ENCODE assay signal across 1 cellular context in the genomic region with DNA sequence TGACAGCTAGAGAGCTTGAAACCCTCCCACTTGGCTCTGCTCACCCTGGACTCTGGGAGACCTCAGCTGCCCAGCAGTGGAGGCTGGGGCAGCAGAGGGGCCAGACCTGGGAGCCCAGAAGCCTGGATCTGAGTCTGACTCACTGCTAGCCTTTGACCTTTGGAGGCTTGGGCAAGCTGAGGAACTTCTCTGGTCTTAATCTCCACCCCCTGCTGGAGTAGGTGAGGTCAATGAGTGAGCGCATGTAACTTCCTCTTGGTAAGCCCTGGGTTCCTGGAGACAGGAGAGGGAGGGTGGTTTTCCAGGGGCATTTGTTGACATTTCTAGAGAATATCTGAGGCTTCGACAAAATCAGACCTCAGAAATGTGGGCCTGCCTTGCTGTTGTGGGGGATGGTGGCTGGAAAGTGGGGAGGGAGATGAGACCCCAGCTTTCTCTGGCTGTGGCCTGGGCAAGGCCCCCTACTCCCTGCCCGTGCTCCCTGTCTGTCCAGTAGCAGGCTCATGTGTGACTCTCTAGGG.
TF ChIP-seq lines count a peak whose summit lies in the region.

No MANE protein-coding gene starts in this region.

TF ChIP-seq in HepG2, 621 proteins besides CTCF, POLR2A, EP300 and RAD21 (continued from another document):
- no peak for TF ChIP-seq NRL (CRISPR knock-in tag; IDR thresholded peaks at IDR 0.05; ENCODE audit: borderline replicate concordance)
- TF ChIP-seq, protein P1, sequence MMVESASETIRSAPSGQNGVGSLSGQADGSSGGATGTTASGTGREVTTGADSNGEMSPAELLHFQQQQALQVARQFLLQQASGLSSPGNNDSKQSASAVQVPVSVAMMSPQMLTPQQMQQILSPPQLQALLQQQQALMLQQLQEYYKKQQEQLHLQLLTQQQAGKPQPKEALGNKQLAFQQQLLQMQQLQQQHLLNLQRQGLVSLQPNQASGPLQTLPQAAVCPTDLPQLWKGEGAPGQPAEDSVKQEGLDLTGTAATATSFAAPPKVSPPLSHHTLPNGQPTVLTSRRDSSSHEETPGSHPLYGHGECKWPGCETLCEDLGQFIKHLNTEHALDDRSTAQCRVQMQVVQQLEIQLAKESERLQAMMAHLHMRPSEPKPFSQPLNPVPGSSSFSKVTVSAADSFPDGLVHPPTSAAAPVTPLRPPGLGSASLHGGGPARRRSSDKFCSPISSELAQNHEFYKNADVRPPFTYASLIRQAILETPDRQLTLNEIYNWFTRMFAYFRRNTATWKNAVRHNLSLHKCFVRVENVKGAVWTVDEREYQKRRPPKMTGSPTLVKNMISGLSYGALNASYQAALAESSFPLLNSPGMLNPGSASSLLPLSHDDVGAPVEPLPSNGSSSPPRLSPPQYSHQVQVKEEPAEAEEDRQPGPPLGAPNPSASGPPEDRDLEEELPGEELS (CRISPR knock-in tag; IDR thresholded peaks at IDR 0.05), result 0 out of 2 replicates have a peak, but pooled peaks have one; percentile 17
- TF ChIP-seq, protein P2, sequence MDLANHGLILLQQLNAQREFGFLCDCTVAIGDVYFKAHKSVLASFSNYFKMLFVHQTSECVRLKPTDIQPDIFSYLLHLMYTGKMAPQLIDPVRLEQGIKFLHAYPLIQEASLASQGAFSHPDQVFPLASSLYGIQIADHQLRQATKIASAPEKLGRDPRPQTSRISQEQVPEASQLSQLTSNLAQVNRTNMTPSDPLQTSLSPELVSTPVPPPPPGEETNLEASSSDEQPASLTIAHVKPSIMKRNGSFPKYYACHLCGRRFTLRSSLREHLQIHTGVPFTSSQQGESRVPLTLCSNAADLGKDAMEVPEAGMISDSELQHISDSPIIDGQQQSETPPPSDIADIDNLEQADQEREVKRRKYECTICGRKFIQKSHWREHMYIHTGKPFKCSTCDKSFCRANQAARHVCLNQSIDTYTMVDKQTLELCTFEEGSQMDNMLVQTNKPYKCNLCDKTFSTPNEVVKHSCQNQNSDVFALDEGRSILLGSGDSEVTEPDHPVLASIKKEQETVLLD (CRISPR knock-in tag; IDR thresholded peaks at IDR 0.05; ENCODE audit: low read depth), result no peak
- TF ChIP-seq IRX3 (CRISPR knock-in tag; IDR thresholded peaks at IDR 0.05; ENCODE audit: borderline replicate concordance, low read depth), result no peak
- 0 out of 2 replicates have a peak, but pooled peaks have one; percentile 13 for TF ChIP-seq MAZ (IDR thresholded peaks at IDR 0.05; ENCODE audit: borderline replicate concordance, low read depth, low read length)
- TF ChIP-seq MAZ (CRISPR knock-in tag; IDR thresholded peaks at IDR 0.05; ENCODE audit: low read depth), result no peak
- no peak for TF ChIP-seq MED1 (CRISPR knock-in tag; IDR thresholded peaks at IDR 0.05)
- TF ChIP-seq, protein P3, sequence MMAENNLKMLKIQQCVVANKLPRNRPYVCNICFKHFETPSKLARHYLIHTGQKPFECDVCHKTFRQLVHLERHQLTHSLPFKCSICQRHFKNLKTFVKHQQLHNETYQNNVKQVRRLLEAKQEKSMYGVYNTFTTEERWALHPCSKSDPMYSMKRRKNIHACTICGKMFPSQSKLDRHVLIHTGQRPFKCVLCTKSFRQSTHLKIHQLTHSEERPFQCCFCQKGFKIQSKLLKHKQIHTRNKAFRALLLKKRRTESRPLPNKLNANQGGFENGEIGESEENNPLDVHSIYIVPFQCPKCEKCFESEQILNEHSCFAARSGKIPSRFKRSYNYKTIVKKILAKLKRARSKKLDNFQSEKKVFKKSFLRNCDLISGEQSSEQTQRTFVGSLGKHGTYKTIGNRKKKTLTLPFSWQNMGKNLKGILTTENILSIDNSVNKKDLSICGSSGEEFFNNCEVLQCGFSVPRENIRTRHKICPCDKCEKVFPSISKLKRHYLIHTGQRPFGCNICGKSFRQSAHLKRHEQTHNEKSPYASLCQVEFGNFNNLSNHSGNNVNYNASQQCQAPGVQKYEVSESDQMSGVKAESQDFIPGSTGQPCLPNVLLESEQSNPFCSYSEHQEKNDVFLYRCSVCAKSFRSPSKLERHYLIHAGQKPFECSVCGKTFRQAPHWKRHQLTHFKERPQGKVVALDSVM (CRISPR knock-in tag; IDR thresholded peaks at IDR 0.05), result no peak
- TF ChIP-seq FOSL2 (CRISPR knock-in tag; IDR thresholded peaks at IDR 0.05), result peak; percentile 92
- peak; percentile 41; the same call in 1 of the 2 replicates for TF ChIP-seq NCOR1 (IDR thresholded peaks at IDR 0.05; ENCODE audit: borderline replicate concordance, low read length)
- TF ChIP-seq, protein P4, sequence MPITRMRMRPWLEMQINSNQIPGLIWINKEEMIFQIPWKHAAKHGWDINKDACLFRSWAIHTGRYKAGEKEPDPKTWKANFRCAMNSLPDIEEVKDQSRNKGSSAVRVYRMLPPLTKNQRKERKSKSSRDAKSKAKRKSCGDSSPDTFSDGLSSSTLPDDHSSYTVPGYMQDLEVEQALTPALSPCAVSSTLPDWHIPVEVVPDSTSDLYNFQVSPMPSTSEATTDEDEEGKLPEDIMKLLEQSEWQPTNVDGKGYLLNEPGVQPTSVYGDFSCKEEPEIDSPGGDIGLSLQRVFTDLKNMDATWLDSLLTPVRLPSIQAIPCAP (CRISPR knock-in tag; IDR thresholded peaks at IDR 0.05; ENCODE audit: low read depth), result no peak
- TF ChIP-seq PHB2 (IDR thresholded peaks at IDR 0.05; ENCODE audit: partially characterized antibody), result no peak
- 0 out of 2 replicates have a peak, but pooled peaks have one; percentile 23 for TF ChIP-seq PPARG (CRISPR knock-in tag; conservative IDR thresholded peaks at IDR 0.05)
- TF ChIP-seq, protein P5, sequence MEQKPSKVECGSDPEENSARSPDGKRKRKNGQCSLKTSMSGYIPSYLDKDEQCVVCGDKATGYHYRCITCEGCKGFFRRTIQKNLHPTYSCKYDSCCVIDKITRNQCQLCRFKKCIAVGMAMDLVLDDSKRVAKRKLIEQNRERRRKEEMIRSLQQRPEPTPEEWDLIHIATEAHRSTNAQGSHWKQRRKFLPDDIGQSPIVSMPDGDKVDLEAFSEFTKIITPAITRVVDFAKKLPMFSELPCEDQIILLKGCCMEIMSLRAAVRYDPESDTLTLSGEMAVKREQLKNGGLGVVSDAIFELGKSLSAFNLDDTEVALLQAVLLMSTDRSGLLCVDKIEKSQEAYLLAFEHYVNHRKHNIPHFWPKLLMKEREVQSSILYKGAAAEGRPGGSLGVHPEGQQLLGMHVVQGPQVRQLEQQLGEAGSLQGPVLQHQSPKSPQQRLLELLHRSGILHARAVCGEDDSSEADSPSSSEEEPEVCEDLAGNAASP (CRISPR knock-in tag; IDR thresholded peaks at IDR 0.05; ENCODE audit: borderline replicate concordance), result peak; percentile 44; the same call in 1 of the 2 replicates
- peak; percentile 94 for TF ChIP-seq NR2F6 (IDR thresholded peaks at IDR 0.05)
- peak; percentile 94 for TF ChIP-seq NR2F6 (CRISPR knock-in tag; IDR thresholded peaks at IDR 0.05)
- peak; percentile 57 for TF ChIP-seq XRCC5 (optimal IDR thresholded peaks at IDR 0.05; ENCODE audit: low read length)
- TF ChIP-seq CCDC6 (CRISPR knock-in tag; IDR thresholded peaks at IDR 0.05), result no peak
- 0 out of 2 replicates have a peak, but pooled peaks have one; percentile 30 for TF ChIP-seq ZNF605 (CRISPR knock-in tag; IDR thresholded peaks at IDR 0.05)
- peak; percentile 73; the same call in 1 of the 2 replicates for TF ChIP-seq NR2F2 (IDR thresholded peaks at IDR 0.05; ENCODE audit: borderline replicate concordance, low read depth)
- TF ChIP-seq ZMYM3 (CRISPR knock-in tag; IDR thresholded peaks at IDR 0.05), result no peak
- 0 out of 2 replicates have a peak, but pooled peaks have one; percentile 35 for TF ChIP-seq ZNF746 (CRISPR knock-in tag; IDR thresholded peaks at IDR 0.05)
- TF ChIP-seq BCL6 (CRISPR knock-in tag; IDR thresholded peaks at IDR 0.05), result 0 out of 2 replicates have a peak, but pooled peaks have one; percentile 12
- TF ChIP-seq U2AF2 (IDR thresholded peaks at IDR 0.05; ENCODE audit: low read depth, low read length), result no peak
- no peak for TF ChIP-seq BORCS8-MEF2B (CRISPR knock-in tag; IDR thresholded peaks at IDR 0.05)
